In the genomic region with DNA sequence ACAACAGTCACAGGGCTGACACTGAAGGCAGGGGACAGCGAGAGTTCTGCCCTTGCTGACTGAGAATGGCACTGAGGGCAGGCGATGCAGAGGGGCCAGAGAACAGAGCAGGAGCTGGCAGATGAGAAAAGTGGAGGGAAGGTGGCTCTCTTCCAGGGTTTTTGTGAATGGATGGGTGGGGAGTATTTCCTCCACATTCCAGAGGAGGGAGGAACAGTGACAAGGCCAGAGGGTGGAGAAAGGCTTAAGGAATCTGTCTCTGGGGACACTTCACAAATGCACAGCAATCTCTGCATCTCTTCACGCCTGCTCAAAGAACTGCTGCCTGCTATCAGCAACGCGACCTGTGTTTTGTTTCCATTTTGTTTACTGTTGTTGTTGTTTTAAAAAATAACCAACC, we compare ENCODE assay signal across 1 cellular context.
TF ChIP-seq lines count a peak whose summit lies in the region.

No MANE protein-coding gene starts in this region.

TF ChIP-seq in WTC11, 78 proteins besides CTCF, POLR2A, EP300 and RAD21 (continued from another document):
- TF ChIP-seq, protein P1, sequence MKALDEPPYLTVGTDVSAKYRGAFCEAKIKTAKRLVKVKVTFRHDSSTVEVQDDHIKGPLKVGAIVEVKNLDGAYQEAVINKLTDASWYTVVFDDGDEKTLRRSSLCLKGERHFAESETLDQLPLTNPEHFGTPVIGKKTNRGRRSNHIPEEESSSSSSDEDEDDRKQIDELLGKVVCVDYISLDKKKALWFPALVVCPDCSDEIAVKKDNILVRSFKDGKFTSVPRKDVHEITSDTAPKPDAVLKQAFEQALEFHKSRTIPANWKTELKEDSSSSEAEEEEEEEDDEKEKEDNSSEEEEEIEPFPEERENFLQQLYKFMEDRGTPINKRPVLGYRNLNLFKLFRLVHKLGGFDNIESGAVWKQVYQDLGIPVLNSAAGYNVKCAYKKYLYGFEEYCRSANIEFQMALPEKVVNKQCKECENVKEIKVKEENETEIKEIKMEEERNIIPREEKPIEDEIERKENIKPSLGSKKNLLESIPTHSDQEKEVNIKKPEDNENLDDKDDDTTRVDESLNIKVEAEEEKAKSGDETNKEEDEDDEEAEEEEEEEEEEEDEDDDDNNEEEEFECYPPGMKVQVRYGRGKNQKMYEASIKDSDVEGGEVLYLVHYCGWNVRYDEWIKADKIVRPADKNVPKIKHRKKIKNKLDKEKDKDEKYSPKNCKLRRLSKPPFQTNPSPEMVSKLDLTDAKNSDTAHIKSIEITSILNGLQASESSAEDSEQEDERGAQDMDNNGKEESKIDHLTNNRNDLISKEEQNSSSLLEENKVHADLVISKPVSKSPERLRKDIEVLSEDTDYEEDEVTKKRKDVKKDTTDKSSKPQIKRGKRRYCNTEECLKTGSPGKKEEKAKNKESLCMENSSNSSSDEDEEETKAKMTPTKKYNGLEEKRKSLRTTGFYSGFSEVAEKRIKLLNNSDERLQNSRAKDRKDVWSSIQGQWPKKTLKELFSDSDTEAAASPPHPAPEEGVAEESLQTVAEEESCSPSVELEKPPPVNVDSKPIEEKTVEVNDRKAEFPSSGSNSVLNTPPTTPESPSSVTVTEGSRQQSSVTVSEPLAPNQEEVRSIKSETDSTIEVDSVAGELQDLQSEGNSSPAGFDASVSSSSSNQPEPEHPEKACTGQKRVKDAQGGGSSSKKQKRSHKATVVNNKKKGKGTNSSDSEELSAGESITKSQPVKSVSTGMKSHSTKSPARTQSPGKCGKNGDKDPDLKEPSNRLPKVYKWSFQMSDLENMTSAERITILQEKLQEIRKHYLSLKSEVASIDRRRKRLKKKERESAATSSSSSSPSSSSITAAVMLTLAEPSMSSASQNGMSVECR (CRISPR knock-in tag; IDR thresholded peaks at IDR 0.05; ENCODE audit: borderline replicate concordance), result no peak
- TF ChIP-seq, protein P2, sequence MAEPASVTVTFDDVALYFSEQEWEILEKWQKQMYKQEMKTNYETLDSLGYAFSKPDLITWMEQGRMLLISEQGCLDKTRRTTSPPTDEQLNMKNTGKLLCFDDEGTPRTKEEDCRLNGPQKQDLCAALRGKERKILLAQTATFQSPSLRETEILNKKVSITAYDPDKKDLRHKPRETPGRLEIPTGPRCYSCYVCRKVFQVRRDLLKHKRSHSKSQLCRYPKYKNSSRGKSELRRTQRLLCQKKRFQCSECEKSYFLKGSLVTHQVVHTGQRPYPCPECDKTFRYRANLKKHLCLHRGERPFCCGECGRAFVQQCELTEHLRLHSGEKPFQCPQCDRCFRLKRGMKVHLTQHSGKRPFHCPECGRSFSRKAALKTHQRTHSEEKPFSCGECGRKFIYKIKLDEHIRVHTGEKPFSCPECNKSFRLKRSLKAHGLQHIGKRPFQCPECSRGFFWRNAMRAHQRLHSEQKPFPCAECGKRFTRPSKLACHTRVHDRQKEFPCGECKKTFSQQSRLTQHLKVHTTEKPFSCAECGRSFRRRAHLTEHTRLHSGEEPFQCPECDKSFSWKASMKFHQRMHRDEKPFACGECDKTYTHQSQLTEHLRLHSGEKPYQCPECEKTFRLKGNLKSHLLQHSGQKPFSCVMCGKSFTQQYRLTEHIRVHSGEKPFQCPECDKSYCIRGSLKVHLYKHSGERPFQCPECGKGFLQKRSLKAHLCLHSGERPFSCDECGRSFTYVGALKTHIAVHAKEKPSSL (CRISPR knock-in tag; conservative IDR thresholded peaks at IDR 0.05), result no peak
- TF ChIP-seq FOXP1 (CRISPR knock-in tag; IDR thresholded peaks at IDR 0.05; ENCODE audit: borderline replicate concordance), result no peak
- TF ChIP-seq RELA (CRISPR knock-in tag; IDR thresholded peaks at IDR 0.05; ENCODE audit: borderline replicate concordance), result no peak
